21 cellular contexts compared by ENCODE assay signal in genomic region chr12:47554046-47554653, GRCh38.
"Had no signal": no experiment of that assay in that cellular context is flagged by ENCODE, and none has a peak within 500 bp of the region (broad histone marks: within the 10 kb centered on the region; RNA-seq: fewer than 3 reads in every experiment).

No MANE protein-coding gene starts in this region.

- DNase-seq: activated CD4-positive, alpha-beta T cell treated with anti-CD3 and anti-CD28 coated beads, Interleukin-2, amount 50 U/mL, for 4 hours; activated CD4-positive, CD25-positive, alpha-beta regulatory T cell treated with anti-CD3 and anti-CD28 coated beads, Interleukin-2, amount 50 U/mL, for 72 hours; activated effector memory CD4-positive, alpha-beta T cell treated with anti-CD3 and anti-CD28 coated beads, Interleukin-2, amount 50 U/mL, for 16 hours; activated T-cell treated with anti-CD3 and anti-CD28 coated beads, Interleukin-2, amount 50 U/mL, for 4 hours; amniotic stem cell; cortex of kidney; effector CD4-positive, alpha-beta T cell; hippocampal formation; kidney; left lung; mucosa of descending colon; right cardiac atrium; T-helper 1 cell; upper lobe of right lung had no signal

- H3K36me3 Mint-ChIP-seq: brain had no signal

- H3K27ac Mint-ChIP-seq: activated naive CD4-positive, alpha-beta T cell treated with anti-CD3 and anti-CD28 coated beads, Interleukin-2, amount 50 U/mL, for 24 hours; memory B cell; nephron had no signal

- H3K27me3 ChIP-seq: esophagus muscularis mucosa, left lung, upper lobe of right lung had no signal

- H3K4me3 ChIP-seq: esophagus muscularis mucosa, left lung, mucosa of descending colon, prostate gland, thoracic aorta, upper lobe of right lung had no signal

- H3K9me3 ChIP-seq: prostate gland, upper lobe of right lung had no signal

- ATAC-seq: activated T-cell treated with anti-CD3 and anti-CD28 coated beads, Interleukin-2, amount 50 U/mL, for 4 hours; left lung; mucosa of descending colon; right cardiac atrium; upper lobe of right lung had no signal

- H3K4me3 Mint-ChIP-seq: activated naive CD4-positive, alpha-beta T cell treated with anti-CD3 and anti-CD28 coated beads, Interleukin-2, amount 50 U/mL, for 24 hours; activated T-cell treated with anti-CD3 and anti-CD28 coated beads, Interleukin-2, amount 50 U/mL, for 4 hours; brain; memory B cell; nephron had no signal

- H3K27ac ChIP-seq: esophagus muscularis mucosa, left lung, prostate gland, thoracic aorta, upper lobe of right lung had no signal

- H3K36me3 ChIP-seq: esophagus muscularis mucosa, left lung, prostate gland, thoracic aorta, upper lobe of right lung had no signal

- H3K4me1 Mint-ChIP-seq: memory B cell had no signal

- H3K27me3 Mint-ChIP-seq: activated naive CD4-positive, alpha-beta T cell treated with anti-CD3 and anti-CD28 coated beads, Interleukin-2, amount 50 U/mL, for 24 hours; brain had no signal

- H3K4me1 ChIP-seq: esophagus muscularis mucosa, left lung, prostate gland, upper lobe of right lung had no signal
